33 cellular contexts compared by ENCODE assay signal in the genomic region with DNA sequence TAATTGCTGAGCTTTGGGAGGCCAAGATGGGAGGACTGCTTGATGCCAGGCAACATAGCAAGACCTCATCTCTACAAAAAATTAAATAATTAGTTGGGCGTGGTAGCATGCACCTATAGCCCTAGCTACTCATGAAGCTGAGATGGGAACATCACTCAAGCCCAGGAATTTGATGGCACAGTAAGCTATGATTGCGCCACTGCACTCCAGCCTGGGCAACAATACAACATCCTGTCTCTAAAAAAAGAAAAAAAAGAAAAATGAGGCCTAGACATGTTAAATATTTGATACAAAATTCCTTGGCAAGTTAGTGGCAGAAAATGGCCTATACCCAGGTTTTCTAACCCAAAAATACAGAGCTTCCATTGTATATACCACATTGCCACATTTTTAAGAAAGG.
DNase-seq lines count a peak whose midpoint lies in the region; ATAC-seq lines count a peak whose summit lies in the region.
"Had no signal": no experiment of that assay in that cellular context is flagged by ENCODE, and none has a peak within 500 bp of the region (broad histone marks: within the 10 kb centered on the region; RNA-seq: fewer than 3 reads in every experiment).

No MANE protein-coding gene starts in this region.

- H3K9me3 ChIP-seq in neuronal stem cell (replicated peaks in 1 of 2; ENCODE audit: control insufficient read depth in 2 of 2, insufficient read depth in 1 of 2, low read depth in 1 of 2, low read length in 2 of 2), result no peaks in the 10 kb centered on the region
- H3K9me3 ChIP-seq: colonic mucosa, SJCRH30 had no signal

- H3K9ac ChIP-seq in neuronal stem cell (ENCODE audit: low read depth, low read length, poor library complexity), result no peak overlapping the region

- no peaks in the 10 kb centered on the region for H3K27me3 ChIP-seq in neuronal stem cell (ENCODE audit: control insufficient read depth in 3 of 3, insufficient read depth in 3 of 3, low read depth in 1 of 3, low read length in 3 of 3)
- H3K27me3 ChIP-seq: colonic mucosa, hepatocyte, SJCRH30 had no signal

- H3K14ac ChIP-seq in neuronal stem cell (ENCODE audit: low read length), result peak overlapping the region; percentile 56

- H3K4me2 ChIP-seq in neuronal stem cell (ENCODE audit: insufficient read depth, low read length, poor library complexity, severe bottlenecking), result no peak overlapping the region
- H3K4me2 ChIP-seq: GM23338, hepatocyte had no signal

- peak overlapping the region; percentile 14 for H3K27ac ChIP-seq in epithelial cell of prostate
- H3K27ac ChIP-seq in neuronal stem cell (replicated peaks; ENCODE audit: low read length), result no peak overlapping the region
- H3K27ac ChIP-seq: C4-2B, colonic mucosa, hepatocyte, SJCRH30, WERI-Rb-1 had no signal

- ATAC-seq in GM21447 (IDR thresholded peaks at IDR 0.05; ENCODE audit: unreplicated experiment), result no peak
- no peak for ATAC-seq in stimulated activated effector memory CD8-positive, alpha-beta T cell treated with anti-CD3 and anti-CD28 coated beads, Interleukin-12 subunit alpha, Interleukin-12 subunit beta, amount 100 ng/mL, for 72 hours
- ATAC-seq: GM23338; left cardiac atrium; natural killer cell treated with Interleukin-12 subunit alpha and Interleukin-12 subunit beta and Interleukin-15 and Interleukin-18, amount 100 ng/mL, for 72 hours; stimulated activated naive B cell treated with anti-CD40 and anti-IgM and Interleukin-4, amounts not matched to agents 10 μg/mL and 1 μg/mL and 100 μg/mL, for 72 hours had no signal

- no peak overlapping the region for H4K8ac ChIP-seq in neuronal stem cell (ENCODE audit: low read depth, low read length)

- no peak overlapping the region for H3K23ac ChIP-seq in neuronal stem cell (ENCODE audit: low read depth, low read length, poor library complexity)

- no CpG with 5 or more reads among the region's 2 CpGs for WGBS in neuronal stem cell (ENCODE audit: extremely low coverage in 2 of 2, insufficient read length in 2 of 2, insufficient replicate concordance in 1 of 2), 2 donors

- H2BK120ac ChIP-seq in neuronal stem cell (ENCODE audit: low read depth, low read length), result no peak overlapping the region

- no peak overlapping the region for H2AFZ ChIP-seq in neuronal stem cell (ENCODE audit: low read length)
- H2AFZ ChIP-seq: GM23338, hepatocyte had no signal

- no peak overlapping the region for H3K27ac Mint-ChIP-seq in stimulated activated effector memory CD8-positive, alpha-beta T cell treated with anti-CD3 and anti-CD28 coated beads, Interleukin-12 subunit alpha, Interleukin-12 subunit beta, amount 100 ng/mL, for 72 hours
- H3K27ac Mint-ChIP-seq: activated T-helper 2 cell treated with anti-CD3 and anti-CD28 coated beads, Interferon-gamma antibody, Interleukin-2, Interleukin-4, amounts not matched to agents 10 μg/mL and 5 μg/mL and 100 μg/mL, durations not matched to agents 14 hours and 24 hours and 36 hours; GM23338; HFFc6; natural killer cell treated with Interleukin-12 subunit alpha and Interleukin-12 subunit beta and Interleukin-15 and Interleukin-18, amount 100 ng/mL, for 72 hours; stimulated activated naive B cell treated with anti-CD40 and anti-IgM and Interleukin-4, amounts not matched to agents 10 μg/mL and 1 μg/mL and 100 μg/mL, for 72 hours had no signal

- no peaks in the 10 kb centered on the region for H3K4me1 Mint-ChIP-seq in stimulated activated effector memory CD8-positive, alpha-beta T cell treated with anti-CD3 and anti-CD28 coated beads, Interleukin-12 subunit alpha, Interleukin-12 subunit beta, amount 100 ng/mL, for 72 hours
- H3K4me1 Mint-ChIP-seq: GM23338; stimulated activated naive B cell treated with anti-CD40 and anti-IgM and Interleukin-4, amounts not matched to agents 10 μg/mL and 1 μg/mL and 100 μg/mL, for 72 hours had no signal

- H3K18ac ChIP-seq in neuronal stem cell (ENCODE audit: low read length), result no peak overlapping the region

- no peak overlapping the region for H3K4me3 ChIP-seq in neuronal stem cell (ENCODE audit: low read length in 2 of 2)
- H3K4me3 ChIP-seq: colonic mucosa, GM23338, hepatocyte, SJCRH30 had no signal

- no peak overlapping the region for H2BK12ac ChIP-seq in neuronal stem cell (ENCODE audit: low read length)

- no peaks in the 10 kb centered on the region for H3K36me3 ChIP-seq in neuronal stem cell (replicated peaks in 1 of 2; ENCODE audit: control insufficient read depth in 2 of 2, insufficient read depth in 2 of 2, low read length in 2 of 2)
- H3K36me3 ChIP-seq: colonic mucosa, SJCRH30, WERI-Rb-1 had no signal

- no peak overlapping the region for H2BK15ac ChIP-seq in neuronal stem cell (ENCODE audit: low read length)

- H2AK5ac ChIP-seq in neuronal stem cell (ENCODE audit: low read depth, low read length), result no peak overlapping the region

- no peaks in the 10 kb centered on the region for H3K36me3 Mint-ChIP-seq in stimulated activated effector memory CD8-positive, alpha-beta T cell treated with anti-CD3 and anti-CD28 coated beads, Interleukin-12 subunit alpha, Interleukin-12 subunit beta, amount 100 ng/mL, for 72 hours
- H3K36me3 Mint-ChIP-seq: natural killer cell treated with Interleukin-12 subunit alpha and Interleukin-12 subunit beta and Interleukin-15 and Interleukin-18, amount 100 ng/mL, for 72 hours had no signal

- H3K4me3 Mint-ChIP-seq in stimulated activated effector memory CD8-positive, alpha-beta T cell treated with anti-CD3 and anti-CD28 coated beads, Interleukin-12 subunit alpha, Interleukin-12 subunit beta, amount 100 ng/mL, for 72 hours, result no peak overlapping the region
- H3K4me3 Mint-ChIP-seq: GM23338; HFFc6; natural killer cell treated with Interleukin-12 subunit alpha and Interleukin-12 subunit beta and Interleukin-15 and Interleukin-18, amount 100 ng/mL, for 72 hours; stimulated activated naive B cell treated with anti-CD40 and anti-IgM and Interleukin-4, amounts not matched to agents 10 μg/mL and 1 μg/mL and 100 μg/mL, for 72 hours had no signal

- peaks cover 0 to 4% of the 10 kb centered on the region in 2 donors for H3K4me1 ChIP-seq in neuronal stem cell (ENCODE audit: control insufficient read depth in 2 of 2, insufficient read depth in 1 of 2, low read depth in 1 of 2, low read length in 2 of 2)
- H3K4me1 ChIP-seq: colonic mucosa, SJCRH30 had no signal

- DNase-seq in GM03348 (ENCODE audit: low spot score) (peak; percentile 9), NCI-H226 (peak; percentile 33), epithelial cell of prostate (ENCODE audit: low read depth, low spot score) (no peak), neuronal stem cell (ENCODE audit: low spot score) (no peak), occipital lobe (lab: John Stamatoyannopoulos, UW) (no peak), NCI-H526 treated with DMSO at 0.1 percent for 48 hours (lab: John Stamatoyannopoulos, UW) (no peak)
- no peak for DNase-seq in stimulated activated effector memory CD8-positive, alpha-beta T cell treated with anti-CD3 and anti-CD28 coated beads, Interleukin-12 subunit alpha, Interleukin-12 subunit beta, amount 100 ng/mL, for 72 hours (ENCODE audit: low spot score in 2 of 2)
- DNase-seq: activated CD4-positive, alpha-beta T cell treated with anti-CD3 and anti-CD28 coated beads for 4 hours; activated naive CD4-positive, alpha-beta T cell treated with anti-CD3 and anti-CD28 coated beads, Interleukin-2, amount 50 U/mL, for 16 hours; amygdala; colonic mucosa; DMS79 treated with DMSO at 0.1 percent for 48 hours; effector memory CD4-positive, alpha-beta T cell; erythroblast; HFFc6; KBM-7; left cardiac atrium; NCI-H1417 treated with DMSO at 0.1 percent for 48 hours; NCI-H2081 treated with DMSO at 0.1 percent for 48 hours; NCI-H345; NCI-H82; SJCRH30; stimulated activated naive B cell treated with anti-CD40 and anti-IgM and Interleukin-4, amounts not matched to agents 10 μg/mL and 1 μg/mL and 100 μg/mL, for 72 hours; substantia nigra; T1000; trophoblast cell; WERI-Rb-1 had no signal

- H3K4ac ChIP-seq in neuronal stem cell (ENCODE audit: low read length), result no peak overlapping the region

- no peak overlapping the region for H2BK5ac ChIP-seq in neuronal stem cell (ENCODE audit: low read length)

- no peaks in the 10 kb centered on the region for H3K79me1 ChIP-seq in neuronal stem cell (ENCODE audit: low read depth, low read length)

- no peak overlapping the region for H4K91ac ChIP-seq in neuronal stem cell (ENCODE audit: low read depth, low read length, poor library complexity)

- H3K9me3 Mint-ChIP-seq in stimulated activated effector memory CD8-positive, alpha-beta T cell treated with anti-CD3 and anti-CD28 coated beads, Interleukin-12 subunit alpha, Interleukin-12 subunit beta, amount 100 ng/mL, for 72 hours, result no peaks in the 10 kb centered on the region
- H3K9me3 Mint-ChIP-seq: activated T-helper 2 cell treated with anti-CD3 and anti-CD28 coated beads, Interferon-gamma antibody, Interleukin-2, Interleukin-4, amounts not matched to agents 10 μg/mL and 5 μg/mL and 100 μg/mL, durations not matched to agents 14 hours and 24 hours and 36 hours; GM23338; HFFc6; natural killer cell treated with Interleukin-12 subunit alpha and Interleukin-12 subunit beta and Interleukin-15 and Interleukin-18, amount 100 ng/mL, for 72 hours; stimulated activated naive B cell treated with anti-CD40 and anti-IgM and Interleukin-4, amounts not matched to agents 10 μg/mL and 1 μg/mL and 100 μg/mL, for 72 hours had no signal

Comparison
In these comparisons a context has a peak if more than half of its experiments do, and no peak if none do; other contexts are left out.
1. DNase-seq: peak in GM03348 (single experiment) and NCI-H226 (single experiment); none in epithelial cell of prostate (single experiment), neuronal stem cell (single experiment), occipital lobe (single experiment), stimulated activated effector memory CD8-positive, alpha-beta T cell treated with anti-CD3 and anti-CD28 coated beads, Interleukin-12 subunit alpha, Interleukin-12 subunit beta, amount 100 ng/mL, for 72 hours (0 of 2) and NCI-H526 treated with DMSO at 0.1 percent for 48 hours (single experiment).